24 cellular contexts compared by ENCODE assay signal in the genomic region with DNA sequence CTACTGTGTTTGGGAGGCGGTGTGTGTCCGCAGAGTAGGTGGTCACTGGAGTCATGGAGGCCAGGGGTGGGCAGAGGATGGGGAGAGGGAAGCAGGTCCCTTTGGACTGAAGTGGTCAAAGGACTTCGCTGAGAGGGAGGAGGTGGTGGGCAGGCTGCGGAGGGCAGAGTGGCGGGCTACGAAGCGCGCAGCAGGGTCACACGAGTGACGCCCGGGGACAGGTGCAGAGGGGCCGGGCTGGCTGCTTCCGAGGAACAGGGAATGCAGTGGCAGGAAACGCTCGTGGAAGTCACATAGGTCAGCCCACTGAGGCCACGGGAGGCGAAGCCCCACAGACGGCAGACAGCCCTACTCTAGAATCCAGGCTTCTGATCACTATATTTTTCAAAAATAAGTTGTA.
"Had no signal": no experiment of that assay in that cellular context is flagged by ENCODE, and none has a peak within 500 bp of the region (broad histone marks: within the 10 kb centered on the region; RNA-seq: fewer than 3 reads in every experiment).

No MANE protein-coding gene starts in this region.

- H3K27ac Mint-ChIP-seq: activated naive CD4-positive, alpha-beta T cell treated with anti-CD3 and anti-CD28 coated beads, Interleukin-2, amount 50 U/mL, for 24 hours; activated T-helper 2 cell treated with anti-CD3 and anti-CD28 coated beads, Interferon-gamma antibody, Interleukin-2, Interleukin-4, amounts not matched to agents 10 μg/mL and 5 μg/mL and 100 μg/mL, durations not matched to agents 14 hours and 24 hours and 36 hours; dendritic cell treated with granulocyte-macrophage colony-stimulating factor and Interleukin-4, amounts not matched to agents 40 ng/mL and 50 ng/mL, for 4 days; nephron progenitor cell; stimulated activated naive CD8-positive, alpha-beta T cell treated with anti-CD3 and anti-CD28 coated beads, Interleukin-15, Interleukin-2, amounts not matched to agents 100 ng/mL and 50 ng/mL, for 24 hours; T-helper 17 cell had no signal

- H3K9me3 ChIP-seq: breast epithelium, gastrocnemius medialis, right lobe of liver, thyroid gland had no signal

- H3K9me3 Mint-ChIP-seq: activated naive CD4-positive, alpha-beta T cell treated with anti-CD3 and anti-CD28 coated beads, Interleukin-2, amount 50 U/mL, for 24 hours; activated T-helper 2 cell treated with anti-CD3 and anti-CD28 coated beads, Interferon-gamma antibody, Interleukin-2, Interleukin-4, amounts not matched to agents 10 μg/mL and 5 μg/mL and 100 μg/mL, durations not matched to agents 14 hours and 24 hours and 36 hours; central memory CD8-positive, alpha-beta T cell; dendritic cell treated with granulocyte-macrophage colony-stimulating factor and Interleukin-4, amounts not matched to agents 40 ng/mL and 50 ng/mL, for 4 days; stimulated activated effector memory CD8-positive, alpha-beta T cell treated with anti-CD3 and anti-CD28 coated beads, Interleukin-12 subunit alpha, Interleukin-12 subunit beta, amount 100 ng/mL, for 72 hours; stimulated activated naive CD8-positive, alpha-beta T cell treated with anti-CD3 and anti-CD28 coated beads, Interleukin-15, Interleukin-2, amounts not matched to agents 100 ng/mL and 50 ng/mL, for 24 hours had no signal

- H3K27me3 ChIP-seq: breast epithelium, gastrocnemius medialis, right lobe of liver, thyroid gland had no signal

- H3K27me3 Mint-ChIP-seq: activated naive CD4-positive, alpha-beta T cell treated with anti-CD3 and anti-CD28 coated beads, Interleukin-2, amount 50 U/mL, for 24 hours; central memory CD8-positive, alpha-beta T cell; stimulated activated naive CD8-positive, alpha-beta T cell treated with anti-CD3 and anti-CD28 coated beads, Interleukin-15, Interleukin-2, amounts not matched to agents 100 ng/mL and 50 ng/mL, for 24 hours; T-helper 17 cell had no signal

- H3K4me1 ChIP-seq: breast epithelium, gastrocnemius medialis, left ventricle myocardium inferior, right lobe of liver, thyroid gland had no signal

- H3K36me3 ChIP-seq: breast epithelium, gastrocnemius medialis, left ventricle myocardium inferior, right lobe of liver, thyroid gland, WERI-Rb-1 had no signal

- DNase-seq: activated CD4-positive, alpha-beta T cell treated with anti-CD3 and anti-CD28 coated beads for 48 hours; activated CD4-positive, alpha-beta T cell treated with anti-CD3 and anti-CD28 coated beads, Interleukin-2, amount 50 U/mL, for 48 hours; effector CD4-positive, alpha-beta T cell; gastrocnemius medialis; glutamatergic neuron; left ventricle myocardium inferior; mammary epithelial cell; nephron progenitor cell; nucleus accumbens; right lobe of liver; stimulated activated CD4-positive, alpha-beta T cell treated with anti-CD3 and anti-CD28 coated beads, Interleukin-2, amount 100 ng/mL, for 48 hours; T-helper 17 cell; T1000; thyroid gland; WERI-Rb-1 had no signal

- H3K27ac ChIP-seq: breast epithelium, epithelial cell of prostate, gastrocnemius medialis, left ventricle myocardium inferior, right lobe of liver, thyroid gland, WERI-Rb-1 had no signal

- H3K36me3 Mint-ChIP-seq: activated naive CD4-positive, alpha-beta T cell treated with anti-CD3 and anti-CD28 coated beads, Interleukin-2, amount 50 U/mL, for 24 hours; stimulated activated effector memory CD8-positive, alpha-beta T cell treated with anti-CD3 and anti-CD28 coated beads, Interleukin-12 subunit alpha, Interleukin-12 subunit beta, amount 100 ng/mL, for 72 hours had no signal

- H3K4me3 ChIP-seq: breast epithelium, gastrocnemius medialis, left ventricle myocardium inferior, right lobe of liver, thyroid gland had no signal

- ATAC-seq: activated CD4-positive, CD25-positive, alpha-beta regulatory T cell treated with anti-CD3 and anti-CD28 coated beads, Interleukin-2, amount 50 U/mL, for 24 hours; gastrocnemius medialis; stimulated activated effector memory CD8-positive, alpha-beta T cell treated with anti-CD3 and anti-CD28 coated beads, Interleukin-12 subunit alpha, Interleukin-12 subunit beta, amount 100 ng/mL, for 72 hours; T-helper 17 cell had no signal

- H3K4me1 Mint-ChIP-seq: activated naive CD4-positive, alpha-beta T cell treated with anti-CD3 and anti-CD28 coated beads, Interleukin-2, amount 50 U/mL, for 24 hours; central memory CD8-positive, alpha-beta T cell; stimulated activated effector memory CD8-positive, alpha-beta T cell treated with anti-CD3 and anti-CD28 coated beads, Interleukin-12 subunit alpha, Interleukin-12 subunit beta, amount 100 ng/mL, for 72 hours had no signal

- H3K4me3 Mint-ChIP-seq: activated naive CD4-positive, alpha-beta T cell treated with anti-CD3 and anti-CD28 coated beads, Interleukin-2, amount 50 U/mL, for 24 hours; central memory CD8-positive, alpha-beta T cell; dendritic cell treated with granulocyte-macrophage colony-stimulating factor and Interleukin-4, amounts not matched to agents 40 ng/mL and 50 ng/mL, for 4 days; nephron progenitor cell; stimulated activated effector memory CD8-positive, alpha-beta T cell treated with anti-CD3 and anti-CD28 coated beads, Interleukin-12 subunit alpha, Interleukin-12 subunit beta, amount 100 ng/mL, for 72 hours; stimulated activated naive CD8-positive, alpha-beta T cell treated with anti-CD3 and anti-CD28 coated beads, Interleukin-15, Interleukin-2, amounts not matched to agents 100 ng/mL and 50 ng/mL, for 24 hours; T-helper 17 cell had no signal
